8 cellular contexts compared by ENCODE assay signal in the genomic region with DNA sequence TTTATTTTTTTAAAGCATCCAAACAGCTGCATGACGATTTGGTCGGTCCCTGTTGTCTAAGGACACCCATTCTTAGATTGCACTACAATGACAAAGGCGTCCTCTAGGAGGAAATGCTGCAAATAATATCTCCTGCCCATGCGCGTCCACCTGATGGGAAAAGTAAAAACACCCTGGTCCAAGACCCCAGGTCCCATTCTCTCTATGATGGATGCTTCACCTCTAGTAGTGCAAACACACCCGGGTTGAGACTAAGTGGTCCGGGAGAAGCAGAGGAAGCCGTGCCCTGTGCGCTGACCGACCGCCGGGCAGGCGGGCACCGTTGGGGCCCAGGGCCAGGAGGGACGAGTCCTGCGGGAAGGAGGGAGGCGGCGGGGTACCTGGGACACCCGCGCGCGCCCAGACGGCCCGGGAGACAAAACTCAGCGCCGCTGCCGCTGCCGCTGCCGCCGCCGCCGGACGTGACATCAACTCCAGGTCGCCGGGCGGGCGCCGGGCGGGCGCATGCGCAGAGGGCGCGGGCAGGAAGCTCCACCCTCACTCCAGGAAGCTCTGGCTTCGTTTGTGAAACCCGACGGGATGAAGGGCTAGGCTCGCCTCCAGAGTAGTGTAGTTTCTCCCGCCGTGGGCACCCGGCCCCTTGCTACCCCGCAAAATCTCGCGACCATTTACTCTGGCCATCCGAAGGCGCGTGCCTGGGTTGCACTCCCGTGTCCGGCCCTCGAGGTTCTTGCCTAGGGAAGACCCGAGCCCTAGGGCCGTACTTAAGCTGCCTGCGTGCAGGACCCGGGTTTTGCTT. TPM values are rescaled to one million over a fixed set of nuclear protein-coding genes. Genes with fewer than 3 reads are reported as not detected.
DNase-seq lines count a peak whose midpoint lies in the region; ATAC-seq and TF ChIP-seq lines count a peak whose summit lies in the region.

Gene TBC1D7, minus strand, starts transcription at position 462 of the 799 bp plus-strand sequence. CDS start 1,639 bp downstream, outside the sequence.

- DNase-seq in BE2C, result peak; percentile 94
- DNase-seq in GM19238 (ENCODE audit: insufficient read length, low spot score), result peak; percentile 79
- DNase-seq in NCI-H510A treated with DMSO at 0.1 percent for 48 hours (lab: John Stamatoyannopoulos, UW), result peak; percentile 75
- peak; percentile 89 for DNase-seq in activated CD4-positive, alpha-beta T cell treated with anti-CD3 and anti-CD28 coated beads for 4 hours
- DNase-seq in stimulated activated CD4-positive, alpha-beta T cell treated with anti-CD3 and anti-CD28 coated beads, Interleukin-1b, Interleukin-23, amount 100 ng/mL, for 4 hours (ENCODE audit: low read depth in 2 of 2), result peak; percentile 91

- peak within 1 kb of the TSS; percentile 67 for H3K4me3 ChIP-seq in BE2C (ENCODE audit: low read depth, low read length)

- H3K27ac ChIP-seq in cingulate gyrus (ENCODE audit: low read depth, low read length) (peak within 1 kb of the TSS; percentile 89), layer of hippocampus (ENCODE audit: low read depth, low read length) (peak within 1 kb of the TSS; percentile 88)

- H3K4me1 ChIP-seq in BE2C, result no peaks in the 10 kb centered on the region

- no peaks in the 10 kb centered on the region for H3K36me3 ChIP-seq in BE2C

- no peaks in the 10 kb centered on the region for H3K27me3 ChIP-seq in BE2C
- no peaks in the 10 kb centered on the region for H3K27me3 ChIP-seq in layer of hippocampus (ENCODE audit: control insufficient read depth, insufficient read depth, low read length)

- H3K9me3 ChIP-seq in BE2C, result no peaks in the 10 kb centered on the region

- peak; percentile 8; the same call in 1 of the 2 replicates for TF ChIP-seq CTCF in BE2C (IDR thresholded peaks at IDR 0.05; ENCODE audit: low read depth, low read length)

- ATAC-seq in HG03439 (IDR thresholded peaks at IDR 0.05; ENCODE audit: unreplicated experiment), result peak; percentile 89

RNA-seq across cellular contexts. Expression of gene TBC1D7, which starts in this region (rescaled TPM):
- polyA plus RNA-seq in BE2C (2012; ENCODE audit: insufficient read depth, insufficient read length, low read depth), result 30.4 TPM

Comparison
In these comparisons a context has a peak if more than half of its experiments do, and no peak if none do; other contexts are left out.
1. Peak in every context shown above with its lines: DNase-seq, ATAC-seq, H3K4me3 ChIP-seq and H3K27ac ChIP-seq.